ENCODE assay signal across 15 cellular contexts in genomic region chr4:83197555-83198235, GRCh38.
DNase-seq lines count a peak whose midpoint lies in the region; ATAC-seq, FAIRE-seq and TF ChIP-seq lines count a peak whose summit lies in the region.
"Had no signal": no experiment of that assay in that cellular context is flagged by ENCODE, and none has a peak within 500 bp of the region (broad histone marks: within the 10 kb centered on the region; RNA-seq: fewer than 3 reads in every experiment).

No MANE protein-coding gene starts in this region.

- peak overlapping the region; percentile 20 to 87 (median 77) for H3K27ac ChIP-seq in spleen
- H3K27ac ChIP-seq in esophagus muscularis mucosa (replicated peaks in 1 of 4), result no peak overlapping the region
- H3K27ac ChIP-seq: foreskin keratinocyte had no signal

- H3K4me3 ChIP-seq in spleen (peak overlapping the region in 1 of 8 donors; percentile 1), esophagus muscularis mucosa (no peak overlapping the region)

- H3K36me3 ChIP-seq in spleen (no peaks in the 10 kb centered on the region), esophagus muscularis mucosa (no peaks in the 10 kb centered on the region)

- peaks cover 0 to 60% (median 22%) of the 10 kb centered on the region in 6 donors for H3K4me1 ChIP-seq in spleen
- H3K4me1 ChIP-seq in esophagus muscularis mucosa, result no peaks in the 10 kb centered on the region
- H3K4me1 ChIP-seq: foreskin keratinocyte had no signal

- 56 to 63% (median 62%) methylated on average over 10 of the region's 10 CpGs for WGBS in spleen, 5 donors
- 70% methylated on average over 10 of the region's 10 CpGs for WGBS in esophagus muscularis mucosa

- DNase-seq in SIG-M5 (lab: John Stamatoyannopoulos, UW) (peak; percentile 89), Right ventricle myocardium inferior (ENCODE audit: missing footprints) (peak; percentile 71), spleen (peak; percentile 84), frontal cortex (ENCODE audit: low spot score in 2 of 2) (no peak), esophagus muscularis mucosa (ENCODE audit: extremely low spot score) (no peak), NCI-H524 treated with DMSO at 0.1 percent for 48 hours (lab: John Stamatoyannopoulos, UW) (no peak)
- DNase-seq in stimulated activated naive CD8-positive, alpha-beta T cell treated with anti-CD3 and anti-CD28 coated beads, Interleukin-15, Interleukin-2, amounts not matched to agents 100 U/mL and 50 U/mL, for 24 hours, result no peak
- DNase-seq: activated T-cell treated with anti-CD3 and anti-CD28 coated beads, Interleukin-2, amount 50 U/mL, for 72 hours; COR-L47; foreskin keratinocyte; GOT3; mammary epithelial cell; NCI-H1092 treated with DMSO at 0.1 percent for 48 hours had no signal

- FAIRE-seq in frontal cortex (lab: Jason Lieb, UNC), result no peak
- FAIRE-seq: TTC549 had no signal

- no peak for TF ChIP-seq EP300 in esophagus muscularis mucosa (IDR thresholded peaks at IDR 0.05)

- ATAC-seq in GM21717 (IDR thresholded peaks at IDR 0.05; ENCODE audit: unreplicated experiment), result peak; percentile 74
- peak; percentile 73 for ATAC-seq in Right ventricle myocardium inferior
- no peak for ATAC-seq in stimulated activated naive CD8-positive, alpha-beta T cell treated with anti-CD3 and anti-CD28 coated beads, Interleukin-15, Interleukin-2, amounts not matched to agents 100 U/mL and 50 U/mL, for 24 hours
- ATAC-seq: activated T-cell treated with anti-CD3 and anti-CD28 coated beads, Interleukin-2, amount 50 U/mL, for 72 hours; foreskin keratinocyte had no signal

- H3K27me3 ChIP-seq in spleen (replicated peaks in 1 of 7) (no peaks in the 10 kb centered on the region), esophagus muscularis mucosa (no peaks in the 10 kb centered on the region)
- H3K27me3 ChIP-seq: foreskin keratinocyte had no signal

- intact Hi-C loops in Right ventricle myocardium inferior (cut with DNase I) (no loop called here), spleen (cut with DNase I; ENCODE audit: low total_unique reads) (no loop called here), esophagus muscularis mucosa (cut with DNase I) (no loop called here)

- TF ChIP-seq POLR2A in spleen (IDR thresholded peaks at IDR 0.05), result no peak
- TF ChIP-seq POLR2A in esophagus muscularis mucosa (IDR thresholded peaks at IDR 0.05; ENCODE audit: low read depth), result no peak

- TF ChIP-seq CTCF in spleen (IDR thresholded peaks at IDR 0.05 in 8 of 11, conservative IDR thresholded peaks at IDR 0.05 in 3 of 11) (peak in 1 of 11 experiments; percentile 19), esophagus muscularis mucosa (IDR thresholded peaks at IDR 0.05) (no peak)

- H3K9me3 ChIP-seq in spleen (peaks cover 0 to 5% (median 0%) of the 10 kb centered on the region in 8 donors), esophagus muscularis mucosa (no peaks in the 10 kb centered on the region)

Comparison
In these comparisons a context has a peak if more than half of its experiments do, and no peak if none do; other contexts are left out.
1. DNase-seq: peak in SIG-M5 (single experiment), Right ventricle myocardium inferior (single experiment) and spleen (single experiment); none in frontal cortex (0 of 2), esophagus muscularis mucosa (single experiment), stimulated activated naive CD8-positive, alpha-beta T cell treated with anti-CD3 and anti-CD28 coated beads, Interleukin-15, Interleukin-2, amounts not matched to agents 100 U/mL and 50 U/mL, for 24 hours (single experiment) and NCI-H524 treated with DMSO at 0.1 percent for 48 hours (single experiment).
2. H3K27ac ChIP-seq: peak in spleen (8 of 8); none in esophagus muscularis mucosa (0 of 4).